ENCODE assay signal across 8 cellular contexts in the genomic region with DNA sequence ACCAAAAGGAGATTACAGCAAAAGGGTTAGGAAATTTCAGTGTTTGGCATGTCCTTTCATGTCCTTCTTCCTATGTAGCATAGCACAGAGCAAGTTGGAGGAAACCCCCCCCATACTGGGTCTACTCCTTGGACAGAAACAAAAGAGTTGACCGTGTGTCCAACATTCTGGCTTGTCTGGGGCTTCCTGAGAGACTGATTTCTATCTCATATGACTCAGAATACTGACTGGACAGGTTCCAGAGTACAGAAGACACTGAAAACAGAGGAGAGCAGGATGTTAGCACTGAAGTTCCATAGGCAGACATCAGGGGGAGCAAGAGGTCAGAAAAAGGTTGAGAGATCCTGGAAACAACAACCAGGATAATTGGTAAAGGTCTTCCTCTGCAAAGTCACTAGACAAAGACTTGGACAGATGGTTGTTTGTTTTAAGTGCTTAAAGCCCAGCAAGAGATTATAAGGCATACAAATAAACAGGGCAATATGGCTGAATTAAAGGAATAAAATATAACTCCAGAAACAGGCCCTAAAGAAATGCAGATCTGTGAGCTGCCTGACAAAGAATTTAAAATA. TPM values are rescaled to one million over a fixed set of nuclear protein-coding genes. Genes with fewer than 3 reads are reported as not detected.
A peak's percentile ranks its signal among the peaks of the same experiment; 100 is the strongest.
DNase-seq lines count a peak whose midpoint lies in the region; TF ChIP-seq lines count a peak whose summit lies in the region.

No MANE protein-coding gene starts in this region.

- peak; percentile 79 for TF ChIP-seq CTCF in GM06990 (IDR thresholded peaks at IDR 0.05; ENCODE audit: insufficient read depth, low read length, poor library complexity, severe bottlenecking)
- peak; percentile 93 for TF ChIP-seq CTCF in fibroblast of the aortic adventitia (IDR thresholded peaks at IDR 0.05; ENCODE audit: insufficient read depth, low read length)
- TF ChIP-seq CTCF in osteoblast (IDR thresholded peaks at IDR 0.05; ENCODE audit: extremely low read depth, low read depth, low read length) = peak; percentile 88

- H3K36me3 ChIP-seq in GM06990 (ENCODE audit: control insufficient read depth, insufficient read depth, low read length) = no peaks in the 10 kb centered on the region
- H3K36me3 ChIP-seq in osteoblast (ENCODE audit: insufficient read depth, low read length) = no peaks in the 10 kb centered on the region
- H3K36me3 ChIP-seq in urinary bladder (ENCODE audit: insufficient read depth) = no peaks in the 10 kb centered on the region

- H3K27me3 ChIP-seq in GM06990 (replicated peaks; ENCODE audit: control insufficient read depth, insufficient read depth, low read length) (no peaks in the 10 kb centered on the region), osteoblast (ENCODE audit: insufficient read depth, low read length) (no peaks in the 10 kb centered on the region)

- no peak overlapping the region for H2AFZ ChIP-seq in osteoblast (ENCODE audit: low read length)

- no peaks in the 10 kb centered on the region for H3K79me2 ChIP-seq in osteoblast (ENCODE audit: insufficient read depth, low read length)

- peak overlapping the region; percentile 68 for H3K4me2 ChIP-seq in osteoblast (ENCODE audit: insufficient read depth, low read length)

- in situ Hi-C loops in KBM-7 (cut with MboI; ENCODE audit: low pct_unique_long_range_greater_than_20kb, low sequenced_read_pairs) = no loop called here

- H3K27ac ChIP-seq in osteoblast (ENCODE audit: low read depth, low read length) (peak overlapping the region; percentile 19), urinary bladder (ENCODE audit: low read depth) (peak overlapping the region; percentile 73)

- no peaks in the 10 kb centered on the region for H4K20me1 ChIP-seq in osteoblast (ENCODE audit: insufficient read depth, low read length)

- 2% methylated on average over 1 of the region's 1 CpG for WGBS in urinary bladder

- H3K4me1 ChIP-seq in osteoblast (ENCODE audit: insufficient read depth, low read length) (peaks cover 5% of the 10 kb centered on the region), urinary bladder (ENCODE audit: insufficient read depth) (no peaks in the 10 kb centered on the region)

- DNase-seq in GM06990 (ENCODE audit: extremely low read depth, insufficient read length) (peak; percentile 30), KBM-7 (peak; percentile 93), RKO (ENCODE audit: low spot score) (peak; percentile 93), fibroblast of the aortic adventitia (ENCODE audit: low read depth) (peak; percentile 98), osteoblast (ENCODE audit: insufficient read length, low spot score, missing footprints) (peak; percentile 85), cerebellar nuclear complex (lab: John Stamatoyannopoulos, UW) (no peak)
- DNase-seq in activated T-cell treated with anti-CD3 and anti-CD28 coated beads, Interleukin-2, amount 50 U/mL, for 48 hours = peak; percentile 62 to 67

- H3K4me3 ChIP-seq in GM06990 (replicated peaks; ENCODE audit: low read depth, low read length) (no peak overlapping the region), fibroblast of the aortic adventitia (ENCODE audit: low read depth, low read length) (no peak overlapping the region), osteoblast (ENCODE audit: insufficient read depth, low read length) (no peak overlapping the region), urinary bladder (ENCODE audit: low read depth, low read length) (no peak overlapping the region)

- no peaks in the 10 kb centered on the region for H3K9me3 ChIP-seq in osteoblast (ENCODE audit: low read depth, low read length)

RNA-seq across cellular contexts. Expression of a gene that starts 48.4 kb away (rescaled TPM):
- total RNA-seq in fibroblast of the aortic adventitia (ENCODE audit: low replicate concordance) (2.7 and 11.2 TPM in 2 replicates), osteoblast (3.6 and 3.8 TPM in 2 replicates), urinary bladder (4.9 TPM)
- polyA plus RNA-seq in urinary bladder = 2.3 TPM

RNA-seq across cellular contexts. Expression of a gene that starts 59.3 kb away (rescaled TPM):
- total RNA-seq in fibroblast of the aortic adventitia (ENCODE audit: low replicate concordance) (38.3 and 131 TPM in 2 replicates), osteoblast (37.4 and 54.6 TPM in 2 replicates), urinary bladder (34.4 TPM)
- polyA plus RNA-seq in urinary bladder = 181 TPM

Comparison
In these comparisons a context has a peak if more than half of its experiments do, and no peak if none do; other contexts are left out.
1. DNase-seq: peak in GM06990 (single experiment), KBM-7 (single experiment), RKO (single experiment), activated T-cell treated with anti-CD3 and anti-CD28 coated beads, Interleukin-2, amount 50 U/mL, for 48 hours (2 of 2), fibroblast of the aortic adventitia (single experiment) and osteoblast (single experiment); none in cerebellar nuclear complex (0 of 2).
2. Peak in every context shown above with its lines, with median percentiles within 50 percentile points of each other: CTCF ChIP-seq.